17 cellular contexts compared by ENCODE assay signal in the genomic region with DNA sequence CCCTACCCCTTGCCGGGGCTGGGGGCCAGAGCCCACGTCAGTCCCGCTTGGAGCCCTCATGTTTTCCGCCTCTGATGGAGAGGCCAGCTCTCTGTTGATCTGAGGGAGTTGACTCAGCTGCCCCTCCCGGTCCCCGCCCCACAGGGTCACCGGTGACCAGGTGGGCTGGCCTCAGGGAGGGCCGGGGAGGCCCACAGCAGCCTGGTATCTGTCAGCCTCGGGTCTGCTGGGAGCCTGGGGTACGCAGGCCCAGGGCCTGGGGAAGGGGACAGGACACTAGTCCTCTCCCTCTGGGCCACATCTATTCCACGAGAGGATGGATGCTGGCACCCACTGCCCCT.
"Had no signal": no experiment of that assay in that cellular context is flagged by ENCODE, and none has a peak within 500 bp of the region (broad histone marks: within the 10 kb centered on the region; RNA-seq: fewer than 3 reads in every experiment).

No MANE protein-coding gene starts in this region.

- H3K9me3 Mint-ChIP-seq: activated T-helper 2 cell treated with anti-CD3 and anti-CD28 coated beads, Interferon-gamma antibody, Interleukin-2, Interleukin-4, amounts not matched to agents 10 μg/mL and 5 μg/mL and 100 μg/mL, durations not matched to agents 14 hours and 24 hours and 36 hours; naive thymus-derived CD8-positive, alpha-beta T cell had no signal

- H3K27ac ChIP-seq: colonic mucosa, prostate gland had no signal

- DNase-seq: activated CD4-positive, alpha-beta T cell treated with anti-CD3 and anti-CD28 coated beads, Interleukin-2, amount 50 U/mL, for 1 hour; activated naive CD4-positive, alpha-beta T cell treated with anti-CD3 and anti-CD28 coated beads, Interleukin-2, amount 50 U/mL, for 16 hours; caudate nucleus; colonic mucosa; effector CD4-positive, alpha-beta T cell; kidney glomerular epithelial cell; mucosa of descending colon; naive thymus-derived CD8-positive, alpha-beta T cell; occipital lobe; sigmoid colon; stimulated activated CD4-positive, alpha-beta T cell treated with anti-CD3 and anti-CD28 coated beads, Interleukin-2, amount 100 ng/mL, for 24 hours; stimulated activated naive CD4-positive, alpha-beta T cell treated with Interleukin-2 at 50 U/mL for 16 hours; T-helper 17 cell had no signal

- H3K27ac Mint-ChIP-seq: activated T-helper 2 cell treated with anti-CD3 and anti-CD28 coated beads, Interferon-gamma antibody, Interleukin-2, Interleukin-4, amounts not matched to agents 10 μg/mL and 5 μg/mL and 100 μg/mL, durations not matched to agents 14 hours and 24 hours and 36 hours; T-helper 17 cell had no signal

- H3K4me1 ChIP-seq: colonic mucosa had no signal

- H3K4me3 Mint-ChIP-seq: naive thymus-derived CD8-positive, alpha-beta T cell; T-helper 17 cell had no signal

- H3K36me3 ChIP-seq: adrenal gland, colonic mucosa, gastroesophageal sphincter, prostate gland, sigmoid colon had no signal

- H3K9me3 ChIP-seq: adrenal gland, colonic mucosa, gastroesophageal sphincter, mucosa of descending colon, prostate gland, sigmoid colon had no signal

- ATAC-seq: gastroesophageal sphincter; mucosa of descending colon; naive thymus-derived CD8-positive, alpha-beta T cell; T-helper 17 cell had no signal

- H3K4me3 ChIP-seq: adrenal gland, colonic mucosa, gastroesophageal sphincter, mucosa of descending colon, prostate gland, sigmoid colon had no signal

- H3K27me3 Mint-ChIP-seq: T-helper 17 cell had no signal
